20 cellular contexts compared by ENCODE assay signal in genomic region chr9:76352026-76352620, GRCh38.
"Had no signal": no experiment of that assay in that cellular context is flagged by ENCODE, and none has a peak within 500 bp of the region (broad histone marks: within the 10 kb centered on the region; RNA-seq: fewer than 3 reads in every experiment).

No MANE protein-coding gene starts in this region.

- H3K27me3 ChIP-seq: neural progenitor cell, right atrium auricular region, transverse colon, vagina had no signal

- DNase-seq: activated CD4-positive, alpha-beta T cell treated with anti-CD3 and anti-CD28 coated beads for 1 hour; activated naive CD8-positive, alpha-beta T cell treated with anti-CD3 and anti-CD28 coated beads for 36 hours; amniotic stem cell; effector memory CD8-positive, alpha-beta T cell; hippocampal formation; left cardiac atrium; mesendoderm; naive thymus-derived CD4-positive, alpha-beta T cell; stimulated activated CD4-positive, alpha-beta T cell treated with anti-CD3 and anti-CD28 coated beads, Interleukin-12 subunit alpha, Interleukin-12 subunit beta, amount 100 ng/mL, for 4 hours; stimulated activated CD4-positive, alpha-beta T cell treated with anti-CD3 and anti-CD28 coated beads, Interleukin-1b, Interleukin-23, amount 100 ng/mL, for 48 hours; stimulated activated CD8-positive, alpha-beta memory T cell treated with anti-CD3 and anti-CD28 coated beads, Interleukin-4, amount 100 ng/mL, for 48 hours; stimulated activated naive CD8-positive, alpha-beta T cell treated with anti-CD3 and anti-CD28 coated beads, Interleukin-15, Interleukin-2, amounts not matched to agents 100 U/mL and 50 U/mL, for 24 hours; substantia nigra; T-helper 9 cell; transverse colon; WERI-Rb-1 had no signal

- H3K4me1 Mint-ChIP-seq: activated naive CD8-positive, alpha-beta T cell treated with anti-CD3 and anti-CD28 coated beads for 36 hours; neural progenitor cell had no signal

- H3K4me3 Mint-ChIP-seq: activated naive CD8-positive, alpha-beta T cell treated with anti-CD3 and anti-CD28 coated beads for 36 hours; effector memory CD8-positive, alpha-beta T cell; naive thymus-derived CD4-positive, alpha-beta T cell; neural progenitor cell had no signal

- H3K27ac ChIP-seq: neural progenitor cell, prostate gland, right atrium auricular region, transverse colon, vagina, WERI-Rb-1 had no signal

- H3K9ac ChIP-seq: neural progenitor cell had no signal

- H3K9me3 Mint-ChIP-seq: activated naive CD8-positive, alpha-beta T cell treated with anti-CD3 and anti-CD28 coated beads for 36 hours; effector memory CD8-positive, alpha-beta T cell; neural progenitor cell had no signal

- H3K4me2 ChIP-seq: neural progenitor cell had no signal

- H3K36me3 Mint-ChIP-seq: activated naive CD8-positive, alpha-beta T cell treated with anti-CD3 and anti-CD28 coated beads for 36 hours; naive thymus-derived CD4-positive, alpha-beta T cell; neural progenitor cell had no signal

- H3K9me3 ChIP-seq: prostate gland, right atrium auricular region, transverse colon, vagina had no signal

- ATAC-seq: effector memory CD8-positive, alpha-beta T cell; left cardiac atrium; naive thymus-derived CD4-positive, alpha-beta T cell; stimulated activated naive CD8-positive, alpha-beta T cell treated with anti-CD3 and anti-CD28 coated beads, Interleukin-15, Interleukin-2, amounts not matched to agents 100 U/mL and 50 U/mL, for 24 hours had no signal

- H2AFZ ChIP-seq: neural progenitor cell had no signal

- H3K4me1 ChIP-seq: neural progenitor cell, prostate gland, right atrium auricular region, transverse colon, vagina had no signal

- H3K27ac Mint-ChIP-seq: activated naive CD8-positive, alpha-beta T cell treated with anti-CD3 and anti-CD28 coated beads for 36 hours; effector memory CD8-positive, alpha-beta T cell; naive thymus-derived CD4-positive, alpha-beta T cell; neural progenitor cell had no signal
